In the genomic region with DNA sequence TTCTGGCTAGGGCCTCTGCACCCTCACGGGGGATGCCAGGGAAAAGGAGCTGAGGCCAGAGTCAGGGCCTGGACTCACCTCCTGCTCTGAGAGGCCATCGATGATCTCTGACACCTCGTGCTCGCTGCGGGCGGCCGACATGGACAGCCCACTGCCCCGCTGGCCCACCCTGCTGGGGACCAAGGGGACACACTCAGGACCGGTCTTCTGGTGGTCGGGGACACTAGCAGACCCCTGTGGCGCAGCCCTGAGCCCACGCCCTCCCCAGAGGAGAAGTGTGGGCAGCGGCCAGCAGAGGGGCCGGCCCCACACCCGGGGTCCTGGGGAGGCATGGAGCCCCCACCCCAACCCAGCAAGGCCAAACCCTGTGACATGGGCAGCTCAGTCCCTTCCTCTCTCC, we compare ENCODE assay signal across 25 cellular contexts.
DNase-seq lines count a peak whose midpoint lies in the region; ATAC-seq and TF ChIP-seq lines count a peak whose summit lies in the region.
"Had no signal": no experiment of that assay in that cellular context is flagged by ENCODE, and none has a peak within 500 bp of the region (broad histone marks: within the 10 kb centered on the region; RNA-seq: fewer than 3 reads in every experiment).

No MANE protein-coding gene starts in this region.

- intact Hi-C loops in lower lobe of right lung (cut with DNase I), result no loop called here

- POLR2A ChIA-PET in SK-N-SH (lab: Yijun Ruan, JAX), result interaction anchor here (0.9 to 1.3 kb wide), 3 partner anchors 37 to 89 kb away, joined by 3 to 4 read pairs (median 3); no protein-coding TSS in a partner anchor

- H2AFZ ChIP-seq in GM23248 (no peak overlapping the region), smooth muscle cell (ENCODE audit: low read depth) (no peak overlapping the region), SK-N-SH (ENCODE audit: low read depth) (no peak overlapping the region)

- H3K9me3 ChIP-seq in GM23248 (ENCODE audit: low read depth), result no peaks in the 10 kb centered on the region
- H3K9me3 ChIP-seq in lower lobe of right lung, result no peaks in the 10 kb centered on the region
- no peaks in the 10 kb centered on the region for H3K9me3 ChIP-seq in smooth muscle cell (replicated peaks; ENCODE audit: low read depth)
- no peaks in the 10 kb centered on the region for H3K9me3 ChIP-seq in SK-N-SH
- H3K9me3 ChIP-seq: thyroid gland had no signal

- no peak for TF ChIP-seq EP300 in SK-N-SH (IDR thresholded peaks at IDR 0.05; ENCODE audit: borderline replicate concordance in 1 of 2, low read depth in 1 of 2, low read length in 1 of 2)

- no peaks in the 10 kb centered on the region; the same call in 1 of the 2 replicates for H3K79me2 ChIP-seq in GM23248 (ENCODE audit: insufficient read depth)
- no peaks in the 10 kb centered on the region for H3K79me2 ChIP-seq in smooth muscle cell (ENCODE audit: low read depth)
- peaks cover 10% of the 10 kb centered on the region; the same call in 1 of the 2 replicates for H3K79me2 ChIP-seq in SK-N-SH (ENCODE audit: insufficient read depth)

- H3K4me2 ChIP-seq in GM23248 (ENCODE audit: unreplicated experiment) (no peak overlapping the region), smooth muscle cell (no peak overlapping the region), SK-N-SH (no peak overlapping the region)

- H3K4me1 ChIP-seq in GM23248 (ENCODE audit: insufficient read depth) (peaks cover 18% of the 10 kb centered on the region), lower lobe of right lung (peaks cover 53% of the 10 kb centered on the region), smooth muscle cell (ENCODE audit: low read depth) (peaks cover 25% of the 10 kb centered on the region), SK-N-SH (ENCODE audit: control insufficient read depth in 1 of 2, insufficient read depth in 2 of 2, low read depth in 1 of 2, low read length in 1 of 2) (peaks cover 11 to 83% of the 10 kb centered on the region in 2 experiments; a peak in 2 of 4 replicates)

- H4K20me1 ChIP-seq in GM23248 (ENCODE audit: insufficient read depth) (no peaks in the 10 kb centered on the region), smooth muscle cell (ENCODE audit: low read depth) (peaks cover 21% of the 10 kb centered on the region), SK-N-SH (ENCODE audit: insufficient read depth) (no peaks in the 10 kb centered on the region)

- TF ChIP-seq RAD21 in SK-N-SH (IDR thresholded peaks at IDR 0.05; ENCODE audit: low read length), result no peak

- H3K9ac ChIP-seq in GM23248 (peak overlapping the region; percentile 75), smooth muscle cell (ENCODE audit: low read depth) (no peak overlapping the region), SK-N-SH (no peak overlapping the region)

- H3K27me3 ChIP-seq in GM23248 (replicated peaks; ENCODE audit: insufficient read depth), result no peaks in the 10 kb centered on the region
- no peaks in the 10 kb centered on the region for H3K27me3 ChIP-seq in lower lobe of right lung (ENCODE audit: low read depth)
- H3K27me3 ChIP-seq in smooth muscle cell (ENCODE audit: low read depth), result no peaks in the 10 kb centered on the region
- H3K27me3 ChIP-seq in SK-N-SH (ENCODE audit: insufficient read depth), result no peaks in the 10 kb centered on the region
- H3K27me3 ChIP-seq: dorsolateral prefrontal cortex, thyroid gland had no signal

- ATAC-seq in lower lobe of right lung, result no peak
- ATAC-seq in GM18873 (IDR thresholded peaks at IDR 0.05; ENCODE audit: low FRiP score, unreplicated experiment), result no peak
- ATAC-seq: activated T-helper 17 cell treated with anti-CD3 and anti-CD28 coated beads, Interleukin-2, amount 50 U/mL, for 72 hours had no signal

- 91 to 94% methylated on average over 9 to 14 of the region's 15 CpGs for WGBS in GM23248 (ENCODE audit: low coverage in 1 of 2, low lambda C conversion rate in 2 of 2, missing lambda C conversion rate in 2 of 2), 2 experiments
- WGBS in smooth muscle cell (ENCODE audit: low lambda C conversion rate), result 95% methylated on average over 15 of the region's 15 CpGs
- 96% methylated on average over 13 of the region's 15 CpGs for WGBS in SK-N-SH (ENCODE audit: low lambda C conversion rate)

- H3F3A ChIP-seq in GM23248 (ENCODE audit: insufficient read depth), result peaks cover 23% of the 10 kb centered on the region; the same call in 1 of the 2 replicates
- H3F3A ChIP-seq in smooth muscle cell (ENCODE audit: low read depth), result peaks cover 25% of the 10 kb centered on the region
- H3F3A ChIP-seq in SK-N-SH (replicated peaks; ENCODE audit: insufficient read depth), result peaks cover under 1% of the 10 kb centered on the region

- CTCF ChIA-PET in SK-N-SH (lab: Yijun Ruan, JAX), result interaction anchor here (1.3 to 3.0 kb wide), 4 partner anchors 28 to 79 kb away, joined by 4 to 20 read pairs (median 6); no protein-coding TSS in a partner anchor

- in situ Hi-C loops in GM23248 (cut with MboI), result no loop called here

- no peak for DNase-seq in GM23248
- no peak for DNase-seq in lower lobe of right lung
- DNase-seq in smooth muscle cell (lab: John Stamatoyannopoulos, UW; ENCODE audit: unreplicated experiment), result no peak
- no peak for DNase-seq in NCI-H1417 (lab: John Stamatoyannopoulos, UW)
- DNase-seq in DMS 273 (lab: John Stamatoyannopoulos, UW; ENCODE audit: unreplicated experiment), result no peak
- DNase-seq in SK-N-SH, result no peak
- DNase-seq: activated CD4-positive, alpha-beta T cell treated with anti-CD3 and anti-CD28 coated beads for 4 hours; activated naive CD4-positive, alpha-beta T cell treated with anti-CD3 and anti-CD28 coated beads, Interleukin-2, amount 50 U/mL, for 16 hours; amniotic stem cell; COR-L47; DMS53; dorsolateral prefrontal cortex; GDM1; NCI-H1048; NCI-H1694; NCI-H446; NCI-H748 treated with DMSO at 0.1 percent for 48 hours; SIG-M5; SW 1271; T-helper 9 cell; thyroid gland had no signal

- H3K4me3 ChIP-seq in GM23248 (no peak overlapping the region), lower lobe of right lung (no peak overlapping the region), smooth muscle cell (no peak overlapping the region), SK-N-SH (ENCODE audit: low read depth in 2 of 2, low read length in 1 of 2) (no peak overlapping the region)
- H3K4me3 ChIP-seq: dorsolateral prefrontal cortex, thyroid gland had no signal

- H3K27ac ChIP-seq in GM23248 (peak overlapping the region; percentile 93), angular gyrus (ENCODE audit: low read depth, low read length) (peak overlapping the region; percentile 1), lower lobe of right lung (peak overlapping the region; percentile 64), smooth muscle cell (ENCODE audit: low read depth) (peak overlapping the region; percentile 75), SK-N-SH (ENCODE audit: low read depth in 2 of 2, low read length in 1 of 2) (peak overlapping the region in 1 of 2 experiments; percentile 95; a peak in 3 of 4 replicates)
- H3K27ac ChIP-seq: C4-2B had no signal

- H3K36me3 ChIP-seq in GM23248 (ENCODE audit: low read depth) (no peaks in the 10 kb centered on the region; the same call in 1 of the 2 replicates), lower lobe of right lung (peaks cover 55% of the 10 kb centered on the region), smooth muscle cell (ENCODE audit: low read depth) (no peaks in the 10 kb centered on the region), SK-N-SH (replicated peaks in 1 of 2; ENCODE audit: control insufficient read depth in 1 of 2, insufficient read depth in 2 of 2, low read length in 1 of 2) (peaks cover 16 to 41% of the 10 kb centered on the region in 2 experiments)

- TF ChIP-seq CTCF in lower lobe of right lung (IDR thresholded peaks at IDR 0.05), result no peak
- no peak for TF ChIP-seq CTCF in smooth muscle cell (IDR thresholded peaks at IDR 0.05; ENCODE audit: borderline replicate concordance, insufficient read depth, poor library complexity, severe bottlenecking)
- TF ChIP-seq CTCF in SK-N-SH (IDR thresholded peaks at IDR 0.05), result no peak

- H3K9me2 ChIP-seq in GM23248 (ENCODE audit: insufficient read depth) (no peaks in the 10 kb centered on the region), SK-N-SH (no peaks in the 10 kb centered on the region)

TF ChIP-seq in SK-N-SH, 30 proteins besides CTCF, POLR2A, EP300 and RAD21 (continues in another document):
- TF ChIP-seq SIN3A (IDR thresholded peaks at IDR 0.05; ENCODE audit: borderline replicate concordance, low read depth, low read length) (no peak), MXI1 (IDR thresholded peaks at IDR 0.05; ENCODE audit: low read depth, low read length) (no peak), NFIC (IDR thresholded peaks at IDR 0.05; ENCODE audit: borderline replicate concordance) (no peak), MEF2A (IDR thresholded peaks at IDR 0.05; ENCODE audit: borderline replicate concordance, low read depth) (no peak), EZH2phosphoT487 (IDR thresholded peaks at IDR 0.05; ENCODE audit: borderline replicate concordance, low read depth) (no peak), SMC3 (IDR thresholded peaks at IDR 0.05; ENCODE audit: low read depth, low read length) (no peak)
- TF ChIP-seq, protein P1, sequence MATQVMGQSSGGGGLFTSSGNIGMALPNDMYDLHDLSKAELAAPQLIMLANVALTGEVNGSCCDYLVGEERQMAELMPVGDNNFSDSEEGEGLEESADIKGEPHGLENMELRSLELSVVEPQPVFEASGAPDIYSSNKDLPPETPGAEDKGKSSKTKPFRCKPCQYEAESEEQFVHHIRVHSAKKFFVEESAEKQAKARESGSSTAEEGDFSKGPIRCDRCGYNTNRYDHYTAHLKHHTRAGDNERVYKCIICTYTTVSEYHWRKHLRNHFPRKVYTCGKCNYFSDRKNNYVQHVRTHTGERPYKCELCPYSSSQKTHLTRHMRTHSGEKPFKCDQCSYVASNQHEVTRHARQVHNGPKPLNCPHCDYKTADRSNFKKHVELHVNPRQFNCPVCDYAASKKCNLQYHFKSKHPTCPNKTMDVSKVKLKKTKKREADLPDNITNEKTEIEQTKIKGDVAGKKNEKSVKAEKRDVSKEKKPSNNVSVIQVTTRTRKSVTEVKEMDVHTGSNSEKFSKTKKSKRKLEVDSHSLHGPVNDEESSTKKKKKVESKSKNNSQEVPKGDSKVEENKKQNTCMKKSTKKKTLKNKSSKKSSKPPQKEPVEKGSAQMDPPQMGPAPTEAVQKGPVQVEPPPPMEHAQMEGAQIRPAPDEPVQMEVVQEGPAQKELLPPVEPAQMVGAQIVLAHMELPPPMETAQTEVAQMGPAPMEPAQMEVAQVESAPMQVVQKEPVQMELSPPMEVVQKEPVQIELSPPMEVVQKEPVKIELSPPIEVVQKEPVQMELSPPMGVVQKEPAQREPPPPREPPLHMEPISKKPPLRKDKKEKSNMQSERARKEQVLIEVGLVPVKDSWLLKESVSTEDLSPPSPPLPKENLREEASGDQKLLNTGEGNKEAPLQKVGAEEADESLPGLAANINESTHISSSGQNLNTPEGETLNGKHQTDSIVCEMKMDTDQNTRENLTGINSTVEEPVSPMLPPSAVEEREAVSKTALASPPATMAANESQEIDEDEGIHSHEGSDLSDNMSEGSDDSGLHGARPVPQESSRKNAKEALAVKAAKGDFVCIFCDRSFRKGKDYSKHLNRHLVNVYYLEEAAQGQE (IDR thresholded peaks at IDR 0.05; ENCODE audit: low read depth, low read length), result no peak
